In the genomic region with DNA sequence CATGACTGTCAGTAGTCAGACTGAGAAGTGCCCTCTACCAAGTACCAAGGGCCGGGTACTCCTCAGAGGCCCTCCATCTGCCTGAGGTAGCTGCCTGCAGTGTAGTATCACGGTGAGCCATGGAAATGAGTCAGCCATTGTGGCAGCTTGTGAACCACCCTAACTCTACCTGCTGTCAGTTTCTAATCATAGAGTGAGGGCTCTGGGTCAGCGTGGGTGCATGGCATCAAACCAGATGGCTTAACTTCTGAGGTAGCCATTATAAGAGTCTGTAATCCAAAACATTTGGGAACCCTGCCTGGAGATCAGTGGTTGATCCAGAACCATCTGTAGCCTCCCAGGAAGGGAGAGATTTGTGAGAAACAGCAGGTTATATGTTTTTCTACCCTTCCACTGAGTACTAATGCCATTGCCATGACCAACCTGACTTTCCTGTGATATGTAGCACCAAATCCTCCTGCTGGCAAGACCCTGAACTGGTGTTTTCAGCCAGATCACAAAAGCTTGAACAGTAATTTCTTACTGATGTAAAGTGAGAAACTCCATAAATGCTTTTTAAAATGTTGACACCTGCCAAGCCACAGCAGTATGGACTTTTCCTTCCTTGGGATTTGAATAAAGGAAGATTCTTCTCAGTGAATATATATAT, we compare ENCODE assay signal across 8 cellular contexts. TPM values are rescaled to one million over a fixed set of nuclear protein-coding genes. Genes with fewer than 3 reads are reported as not detected.
DNase-seq lines count a peak whose midpoint lies in the region; ATAC-seq and TF ChIP-seq lines count a peak whose summit lies in the region.
"Had no signal": no experiment of that assay in that cellular context is flagged by ENCODE, and none has a peak within 500 bp of the region (broad histone marks: within the 10 kb centered on the region; RNA-seq: fewer than 3 reads in every experiment).

No MANE protein-coding gene starts in this region.

- TF ChIP-seq CTCF in GM12872 (IDR thresholded peaks at IDR 0.05; ENCODE audit: insufficient read depth, low read depth, low read length) = 0 out of 3 replicates have a peak, but pooled peaks have one; percentile 13
- peak in 2 of 56 donors; percentile 16 to 17 for TF ChIP-seq CTCF in dorsolateral prefrontal cortex (IDR thresholded peaks at IDR 0.05 in 54 of 56, conservative IDR thresholded peaks at IDR 0.05 in 2 of 56; ENCODE audit: low read depth in 1 of 56, partially characterized antibody in 56 of 56)
- no peak for TF ChIP-seq CTCF in prostate gland (IDR thresholded peaks at IDR 0.05)

- H3K4me1 ChIP-seq in prostate gland (replicated peaks) = peaks cover 9% of the 10 kb centered on the region

- H3K36me3 Mint-ChIP-seq in naive thymus-derived CD8-positive, alpha-beta T cell = peaks cover 0 to 50% (median 9%) of the 10 kb centered on the region in 3 donors
- H3K36me3 Mint-ChIP-seq in stimulated activated memory B cell treated with anti-CD40 and anti-IgM and Interleukin-4, amounts not matched to agents 10 μg/mL and 1 μg/mL and 100 μg/mL, for 72 hours = peaks cover 43% of the 10 kb centered on the region

- POLR2A ChIA-PET in naive thymus-derived CD8-positive, alpha-beta T cell (lab: Charles Lee) = interaction anchor here (1.1 kb wide), 1 partner anchor 222 kb away, joined by 3 read pairs; no protein-coding TSS in a partner anchor

- peaks cover 0 to 22% (median 4%) of the 10 kb centered on the region in 4 donors for H3K4me1 Mint-ChIP-seq in naive thymus-derived CD8-positive, alpha-beta T cell
- H3K4me1 Mint-ChIP-seq in stimulated activated memory B cell treated with anti-CD40 and anti-IgM and Interleukin-4, amounts not matched to agents 10 μg/mL and 1 μg/mL and 100 μg/mL, for 72 hours = no peaks in the 10 kb centered on the region

- H3K27ac ChIP-seq in dorsolateral prefrontal cortex = peak overlapping the region in 43 of 59 donors; percentile 6 to 95 (median 61)
- peak overlapping the region; percentile 70 to 92 for H3K27ac ChIP-seq in prostate gland

- WGBS in prostate gland = 92% methylated on average over 3 of the region's 3 CpGs

- DNase-seq in NCI-H226 = peak; percentile 77
- peak in 2 of 10 donors; percentile 55 to 85 for DNase-seq in dorsolateral prefrontal cortex
- no peak for DNase-seq in prostate gland (ENCODE audit: low spot score)
- no peak for DNase-seq in naive thymus-derived CD8-positive, alpha-beta T cell
- DNase-seq: NCI-H1694 had no signal

- H3K27ac Mint-ChIP-seq in naive thymus-derived CD8-positive, alpha-beta T cell = peak overlapping the region in 1 of 10 donors; percentile 68
- H3K27ac Mint-ChIP-seq in stimulated activated memory B cell treated with anti-CD40 and anti-IgM and Interleukin-4, amounts not matched to agents 10 μg/mL and 1 μg/mL and 100 μg/mL, for 72 hours = no peak overlapping the region

- no peaks in the 10 kb centered on the region for H3K27me3 Mint-ChIP-seq in naive thymus-derived CD8-positive, alpha-beta T cell
- no peaks in the 10 kb centered on the region for H3K27me3 Mint-ChIP-seq in stimulated activated memory B cell treated with anti-CD40 and anti-IgM and Interleukin-4, amounts not matched to agents 10 μg/mL and 1 μg/mL and 100 μg/mL, for 72 hours

- no peaks in the 10 kb centered on the region for H3K9me3 Mint-ChIP-seq in naive thymus-derived CD8-positive, alpha-beta T cell
- H3K9me3 Mint-ChIP-seq in stimulated activated memory B cell treated with anti-CD40 and anti-IgM and Interleukin-4, amounts not matched to agents 10 μg/mL and 1 μg/mL and 100 μg/mL, for 72 hours = no peaks in the 10 kb centered on the region

- intact Hi-C loops in dorsolateral prefrontal cortex (cut with DNase I) (no loop called here), prostate gland (cut with DNase I) (no loop called here)

- H3K36me3 ChIP-seq in prostate gland = no peaks in the 10 kb centered on the region

- H3K9me3 ChIP-seq in prostate gland = no peaks in the 10 kb centered on the region

- no peak for ATAC-seq in GM21723 (IDR thresholded peaks at IDR 0.05; ENCODE audit: unreplicated experiment)
- ATAC-seq in naive thymus-derived CD8-positive, alpha-beta T cell = no peak
- no peak for ATAC-seq in stimulated activated memory B cell treated with anti-CD40 and anti-IgM and Interleukin-4, amounts not matched to agents 10 μg/mL and 1 μg/mL and 100 μg/mL, for 72 hours

- no peaks in the 10 kb centered on the region for H3K27me3 ChIP-seq in dorsolateral prefrontal cortex
- no peaks in the 10 kb centered on the region for H3K27me3 ChIP-seq in prostate gland (replicated peaks; ENCODE audit: insufficient read depth)

- H3K4me3 ChIP-seq in dorsolateral prefrontal cortex = no peak overlapping the region
- no peak overlapping the region for H3K4me3 ChIP-seq in prostate gland

- TF ChIP-seq POLR2A in prostate gland (IDR thresholded peaks at IDR 0.05) = no peak

- H3K4me3 Mint-ChIP-seq in naive thymus-derived CD8-positive, alpha-beta T cell = no peak overlapping the region
- H3K4me3 Mint-ChIP-seq in stimulated activated memory B cell treated with anti-CD40 and anti-IgM and Interleukin-4, amounts not matched to agents 10 μg/mL and 1 μg/mL and 100 μg/mL, for 72 hours = no peak overlapping the region

RNA-seq across cellular contexts. Expression of a gene that starts 38.9 kb away (rescaled TPM):
- total RNA-seq in dorsolateral prefrontal cortex = 100 to 1,000 TPM in 119 of 120 experiments, 10 to 100 TPM in 1; 89.8 to 236 (median 169) TPM
- 100 to 1,000 TPM; 111 to 253 TPM for total RNA-seq in prostate gland
- total RNA-seq in naive thymus-derived CD8-positive, alpha-beta T cell = 10 to 100 TPM; 47.6 to 49.9 TPM
- polyA plus RNA-seq in naive thymus-derived CD8-positive, alpha-beta T cell = 10 to 100 TPM; 14.0 to 17.1 (median 15.0) TPM
